12 cellular contexts compared by ENCODE assay signal in genomic region chr2:233387225-233387624, GRCh38. TPM values are rescaled to one million over a fixed set of nuclear protein-coding genes. Genes with fewer than 3 reads are reported as not detected.
DNase-seq lines count a peak whose midpoint lies in the region; ATAC-seq and TF ChIP-seq lines count a peak whose summit lies in the region.
"Had no signal": no experiment of that assay in that cellular context is flagged by ENCODE, and none has a peak within 500 bp of the region (broad histone marks: within the 10 kb centered on the region; RNA-seq: fewer than 3 reads in every experiment).

No MANE protein-coding gene starts in this region.

- ATAC-seq in thoracic aorta (ENCODE audit: insufficient number of reproducible peaks, low FRiP score, low read depth) (peak; percentile 10), GM18520 (IDR thresholded peaks at IDR 0.05; ENCODE audit: unreplicated experiment) (no peak)

- H3K27me3 ChIP-seq in thoracic aorta (replicated peaks; ENCODE audit: insufficient read depth), result no peaks in the 10 kb centered on the region

- peak overlapping the region; percentile 63 for H3K4me3 ChIP-seq in thoracic aorta

- no peaks in the 10 kb centered on the region for H3K9me3 Mint-ChIP-seq in T-helper 2 cell treated with Interferon-gamma antibody and Interleukin-4, amounts not matched to agents 5 μg/mL and 100 μg/mL, for 36 hours
- H3K9me3 Mint-ChIP-seq in mesothelial cell of epicardium, result no peaks in the 10 kb centered on the region

- no peaks in the 10 kb centered on the region for H3K9me3 ChIP-seq in thoracic aorta

- peak overlapping the region; percentile 61 to 87 for H3K27ac ChIP-seq in thoracic aorta
- H3K27ac ChIP-seq: 22Rv1 had no signal

- no peaks in the 10 kb centered on the region for H3K36me3 ChIP-seq in thoracic aorta

- H3K4me1 ChIP-seq in thoracic aorta (ENCODE audit: control insufficient read depth in 1 of 2, low read depth in 2 of 2), result peaks cover 9 to 54% of the 10 kb centered on the region in 2 donors

- H3K27me3 Mint-ChIP-seq in T-helper 2 cell treated with Interferon-gamma antibody and Interleukin-4, amounts not matched to agents 5 μg/mL and 100 μg/mL, for 36 hours (ENCODE audit: low read depth), result no peaks in the 10 kb centered on the region
- no peaks in the 10 kb centered on the region for H3K27me3 Mint-ChIP-seq in mesothelial cell of epicardium (ENCODE audit: low read depth)

- H3K4me3 Mint-ChIP-seq in T-helper 2 cell treated with Interferon-gamma antibody and Interleukin-4, amounts not matched to agents 5 μg/mL and 100 μg/mL, for 36 hours, result peak overlapping the region; percentile 86
- no peak overlapping the region for H3K4me3 Mint-ChIP-seq in mesothelial cell of epicardium

- no peak for DNase-seq in T-helper 2 cell treated with Interferon-gamma antibody and Interleukin-4, amounts not matched to agents 5 μg/mL and 100 μg/mL, for 36 hours (ENCODE audit: low spot score)
- DNase-seq in T-helper 2 cell (no peak), cerebellar cortex (ENCODE audit: low spot score) (peak; percentile 62), mesothelial cell of epicardium (ENCODE audit: low spot score in 2 of 2, unreplicated experiment in 2 of 2) (no peak), thoracic aorta (ENCODE audit: low spot score) (no peak), midbrain (lab: John Stamatoyannopoulos, UW) (no peak), HuH-7.5 (ENCODE audit: low spot score) (no peak)
- DNase-seq: activated CD4-positive, alpha-beta T cell treated with anti-CD3 and anti-CD28 coated beads, Interleukin-2, amount 50 U/mL, for 48 hours; cortex of kidney; retina had no signal

- TF ChIP-seq CTCF in mesothelial cell of epicardium (IDR thresholded peaks at IDR 0.05; ENCODE audit: unreplicated experiment) (no peak), thoracic aorta (IDR thresholded peaks at IDR 0.05) (no peak)

- H3K36me3 Mint-ChIP-seq in T-helper 2 cell treated with Interferon-gamma antibody and Interleukin-4, amounts not matched to agents 5 μg/mL and 100 μg/mL, for 36 hours (ENCODE audit: low read depth), result peaks cover 31% of the 10 kb centered on the region
- H3K36me3 Mint-ChIP-seq in mesothelial cell of epicardium, result peaks cover 10% of the 10 kb centered on the region

- peaks cover 46% of the 10 kb centered on the region for H3K4me1 Mint-ChIP-seq in T-helper 2 cell treated with Interferon-gamma antibody and Interleukin-4, amounts not matched to agents 5 μg/mL and 100 μg/mL, for 36 hours (ENCODE audit: low read depth)
- H3K4me1 Mint-ChIP-seq in mesothelial cell of epicardium, result peaks cover 40% of the 10 kb centered on the region

- H3K27ac Mint-ChIP-seq in T-helper 2 cell treated with Interferon-gamma antibody and Interleukin-4, amounts not matched to agents 5 μg/mL and 100 μg/mL, for 36 hours, result peak overlapping the region; percentile 13
- H3K27ac Mint-ChIP-seq in mesothelial cell of epicardium, result peak overlapping the region; percentile 88

RNA-seq across cellular contexts. Expression of gene DGKD, which starts 32.9 kb away (rescaled TPM):
- total RNA-seq in mesothelial cell of epicardium (52.8 to 64.5 TPM (median 57.0 TPM) in 3 replicates), thoracic aorta (10 to 100 TPM; 47.3 to 47.9 TPM)
